Comparison of ENCODE assay signal across 1 cellular context in the genomic region with DNA sequence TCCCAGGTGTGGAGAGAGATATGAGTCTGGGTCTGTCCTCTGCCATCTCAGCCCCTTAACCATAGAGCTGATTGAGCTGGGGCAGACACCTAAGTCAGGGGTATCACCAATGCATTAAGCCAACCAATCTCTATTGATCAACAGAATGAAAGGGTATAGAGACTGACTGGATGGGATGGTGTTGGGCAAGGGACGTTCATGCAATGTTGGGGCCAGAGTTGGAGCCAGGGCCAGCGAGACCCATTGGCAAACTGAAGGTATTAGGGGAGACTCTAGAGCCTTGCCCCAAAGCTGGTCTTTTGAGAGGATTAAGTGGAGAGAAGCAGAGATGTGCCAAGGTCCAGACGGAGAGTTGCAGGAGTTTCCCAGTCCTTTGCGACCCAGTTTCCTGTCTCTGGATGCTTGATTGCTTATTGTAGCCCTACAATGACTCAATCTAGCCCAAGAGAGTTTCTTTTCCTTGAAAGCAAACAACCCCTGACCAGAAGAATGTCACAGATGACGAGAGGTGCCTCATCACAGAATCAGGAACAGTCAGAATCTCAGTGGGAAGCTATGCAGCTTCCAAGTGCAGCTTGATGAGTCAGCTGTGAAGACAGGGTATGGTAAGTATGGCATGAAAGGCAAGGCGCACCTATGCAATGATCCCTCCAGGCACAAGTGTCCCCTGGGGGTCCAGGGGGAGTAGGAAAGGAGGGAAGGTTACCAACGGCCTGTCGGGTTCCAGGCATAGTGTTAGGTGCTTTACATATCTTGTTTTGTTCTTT.
TF ChIP-seq lines count a peak whose summit lies in the region.

No MANE protein-coding gene starts in this region.

TF ChIP-seq in A549, 52 proteins besides CTCF, POLR2A, EP300 and RAD21 (continued from another document):
- TF ChIP-seq CHD2 (IDR thresholded peaks at IDR 0.05; ENCODE audit: low read length, partially characterized antibody): no peak
- no peak for TF ChIP-seq MAZ (IDR thresholded peaks at IDR 0.05; ENCODE audit: borderline replicate concordance, low read depth, low read length)
- TF ChIP-seq MYC (IDR thresholded peaks at IDR 0.05; ENCODE audit: borderline replicate concordance, low read length): no peak
- no peak for TF ChIP-seq HOXA7 (CRISPR knock-in tag; IDR thresholded peaks at IDR 0.05)
- TF ChIP-seq MAFK (IDR thresholded peaks at IDR 0.05; ENCODE audit: partially characterized antibody): peak; percentile 69
- TF ChIP-seq, protein P1, sequence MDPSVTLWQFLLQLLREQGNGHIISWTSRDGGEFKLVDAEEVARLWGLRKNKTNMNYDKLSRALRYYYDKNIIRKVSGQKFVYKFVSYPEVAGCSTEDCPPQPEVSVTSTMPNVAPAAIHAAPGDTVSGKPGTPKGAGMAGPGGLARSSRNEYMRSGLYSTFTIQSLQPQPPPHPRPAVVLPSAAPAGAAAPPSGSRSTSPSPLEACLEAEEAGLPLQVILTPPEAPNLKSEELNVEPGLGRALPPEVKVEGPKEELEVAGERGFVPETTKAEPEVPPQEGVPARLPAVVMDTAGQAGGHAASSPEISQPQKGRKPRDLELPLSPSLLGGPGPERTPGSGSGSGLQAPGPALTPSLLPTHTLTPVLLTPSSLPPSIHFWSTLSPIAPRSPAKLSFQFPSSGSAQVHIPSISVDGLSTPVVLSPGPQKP (IDR thresholded peaks at IDR 0.05; ENCODE audit: low read depth, low read length): no peak
- TF ChIP-seq, protein P2, sequence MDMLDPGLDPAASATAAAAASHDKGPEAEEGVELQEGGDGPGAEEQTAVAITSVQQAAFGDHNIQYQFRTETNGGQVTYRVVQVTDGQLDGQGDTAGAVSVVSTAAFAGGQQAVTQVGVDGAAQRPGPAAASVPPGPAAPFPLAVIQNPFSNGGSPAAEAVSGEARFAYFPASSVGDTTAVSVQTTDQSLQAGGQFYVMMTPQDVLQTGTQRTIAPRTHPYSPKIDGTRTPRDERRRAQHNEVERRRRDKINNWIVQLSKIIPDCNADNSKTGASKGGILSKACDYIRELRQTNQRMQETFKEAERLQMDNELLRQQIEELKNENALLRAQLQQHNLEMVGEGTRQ (IDR thresholded peaks at IDR 0.05): no peak
- no peak for TF ChIP-seq ESRRA (IDR thresholded peaks at IDR 0.05; ENCODE audit: borderline replicate concordance, low read length)
- TF ChIP-seq SREBF2 (IDR thresholded peaks at IDR 0.05): no peak
- peak; percentile 25; the same call in 1 of the 3 replicates for TF ChIP-seq SMC3 (IDR thresholded peaks at IDR 0.05)
- TF ChIP-seq FOSB (CRISPR knock-in tag; IDR thresholded peaks at IDR 0.05): no peak
- TF ChIP-seq JUN (IDR thresholded peaks at IDR 0.05): peak; percentile 78 to 91; a peak in 3 of 5 replicates
- no peak for TF ChIP-seq CHD4 (IDR thresholded peaks at IDR 0.05; ENCODE audit: borderline replicate concordance)
- no peak for TF ChIP-seq HEYL (CRISPR knock-in tag; IDR thresholded peaks at IDR 0.05)
- peak; percentile 59 to 70; a peak in 3 of 4 replicates for TF ChIP-seq CEBPB (IDR thresholded peaks at IDR 0.05)
- TF ChIP-seq CBX8 (IDR thresholded peaks at IDR 0.05): no peak
- TF ChIP-seq JUNB (IDR thresholded peaks at IDR 0.05): peak; percentile 96
- TF ChIP-seq HDAC2 (IDR thresholded peaks at IDR 0.05): no peak
- TF ChIP-seq TP53 (CRISPR knock-in tag; IDR thresholded peaks at IDR 0.05): no peak
- TF ChIP-seq RNF2 (IDR thresholded peaks at IDR 0.05; ENCODE audit: borderline replicate concordance, low read depth): no peak
- peak; percentile 82; the same call in 1 of the 2 replicates for TF ChIP-seq GATA3 (IDR thresholded peaks at IDR 0.05; ENCODE audit: borderline replicate concordance)
